ENCODE assay signal across 18 cellular contexts in the genomic region with DNA sequence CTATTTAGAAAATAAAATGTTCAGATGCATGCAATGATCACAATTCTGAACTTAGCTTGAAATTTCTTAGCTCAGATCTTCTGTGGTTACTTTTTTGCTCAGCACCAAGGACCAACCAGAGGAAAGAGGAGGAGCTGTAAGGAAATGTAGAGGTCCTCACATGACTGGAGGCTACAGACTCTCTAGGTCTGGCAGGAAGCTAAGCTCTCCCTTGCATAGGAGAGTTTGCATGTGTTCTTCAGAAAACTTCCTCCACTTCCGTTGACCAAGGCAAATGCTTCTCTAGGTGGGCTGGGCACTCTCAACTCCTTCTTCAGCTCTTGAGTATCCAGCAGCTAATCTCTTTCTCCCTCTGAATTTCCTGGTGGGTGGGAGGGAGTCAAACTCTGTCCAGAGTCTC.
DNase-seq lines count a peak whose midpoint lies in the region; TF ChIP-seq lines count a peak whose summit lies in the region.
"Had no signal": no experiment of that assay in that cellular context is flagged by ENCODE, and none has a peak within 500 bp of the region (broad histone marks: within the 10 kb centered on the region; RNA-seq: fewer than 3 reads in every experiment).

No MANE protein-coding gene starts in this region.

- H3K4me1 ChIP-seq in left ventricle myocardium inferior = no peaks in the 10 kb centered on the region
- H3K4me1 ChIP-seq: SJCRH30 had no signal

- peak; percentile 23 to 38 for DNase-seq in AML-193 (lab: John Stamatoyannopoulos, UW)
- DNase-seq in Kasumi-1 (lab: John Stamatoyannopoulos, UW) = peak; percentile 9 to 14
- peak; percentile 3 for DNase-seq in SK-MEL-5 (ENCODE audit: low read depth, low spot score)
- DNase-seq in iris pigment epithelial cell (ENCODE audit: low read depth) = peak; percentile 15
- DNase-seq in GM19238 (ENCODE audit: insufficient read length, low spot score) = no peak
- no peak for DNase-seq in left ventricle myocardium inferior
- DNase-seq in RPMI8226 = no peak
- DNase-seq in posterior cingulate gyrus = no peak
- DNase-seq: C1 segment of cervical spinal cord, DMS79, NCI-H1417 treated with DMSO at 0.1 percent for 48 hours, NCI-H187 treated with DMSO at 0.1 percent for 48 hours, NCI-H2227 treated with DMSO at 0.1 percent for 48 hours, NCI-H510A treated with DMSO at 0.1 percent for 48 hours, NCI-H774, PC-9, SJCRH30 had no signal

- peaks cover 1% of the 10 kb centered on the region for H3K9me3 ChIP-seq in left ventricle myocardium inferior (replicated peaks)
- H3K9me3 ChIP-seq: SJCRH30 had no signal

- no peak overlapping the region for H3K27ac ChIP-seq in left ventricle myocardium inferior (replicated peaks)
- H3K27ac ChIP-seq: HL-60, PC-9, SJCRH30 had no signal

- in situ Hi-C loops in SK-MEL-5 (cut with HindIII; ENCODE audit: low pct_unique_long_range_greater_than_20kb, low sequenced_read_pairs) = no loop called here

- H3K36me3 ChIP-seq in left ventricle myocardium inferior = no peaks in the 10 kb centered on the region
- H3K36me3 ChIP-seq: SJCRH30 had no signal

- intact Hi-C loops in left ventricle myocardium inferior (cut with micrococcal nuclease) (loop anchor here (5.0 kb wide), 1 partner anchor 302 kb away; no protein-coding TSS in a partner anchor), posterior cingulate gyrus (cut with DNase I) (loop anchor here (5.0 to 10.0 kb wide), 2 partner anchors 297 to 350 kb away; no protein-coding TSS in a partner anchor)

- peaks cover 5% of the 10 kb centered on the region for H3K27me3 ChIP-seq in left ventricle myocardium inferior (ENCODE audit: low read depth)
- H3K27me3 ChIP-seq: SJCRH30 had no signal

- TF ChIP-seq CTCF in left ventricle myocardium inferior (IDR thresholded peaks at IDR 0.05; ENCODE audit: borderline replicate concordance) = no peak

- no peak overlapping the region for H3K4me3 ChIP-seq in left ventricle myocardium inferior
- H3K4me3 ChIP-seq: PC-9, SJCRH30 had no signal

Comparison
In these comparisons a context has a peak if more than half of its experiments do, and no peak if none do; other contexts are left out.
1. DNase-seq: peak in AML-193 (2 of 2), Kasumi-1 (2 of 2), SK-MEL-5 (single experiment) and iris pigment epithelial cell (single experiment); none in GM19238 (single experiment), left ventricle myocardium inferior (single experiment), RPMI8226 (single experiment) and posterior cingulate gyrus (0 of 10).